Comparison of ENCODE assay signal across 19 cellular contexts in genomic region chr10:121394586-121394985, GRCh38.
"Had no signal": no experiment of that assay in that cellular context is flagged by ENCODE, and none has a peak within 500 bp of the region (broad histone marks: within the 10 kb centered on the region; RNA-seq: fewer than 3 reads in every experiment).

No MANE protein-coding gene starts in this region.

- H3K4me1 Mint-ChIP-seq: naive thymus-derived CD8-positive, alpha-beta T cell; stimulated activated memory B cell treated with anti-CD40 and anti-IgM and Interleukin-4, amounts not matched to agents 10 μg/mL and 1 μg/mL and 100 μg/mL, for 72 hours had no signal

- H3K4me1 ChIP-seq: colonic mucosa, left lung, pancreas, prostate gland, testis had no signal

- H3K27ac ChIP-seq: colonic mucosa, left lung, neutrophil, pancreas, prostate gland, right atrium auricular region, testis, tibial artery had no signal

- H3K36me3 Mint-ChIP-seq: naive thymus-derived CD8-positive, alpha-beta T cell; stimulated activated memory B cell treated with anti-CD40 and anti-IgM and Interleukin-4, amounts not matched to agents 10 μg/mL and 1 μg/mL and 100 μg/mL, for 72 hours; type B pancreatic cell had no signal

- DNase-seq: colonic mucosa; dermis blood vessel endothelial cell; effector memory CD4-positive, alpha-beta T cell; left lung; mesendoderm; naive thymus-derived CD8-positive, alpha-beta T cell; pancreas; stimulated activated CD4-positive, alpha-beta T cell treated with anti-CD3 and anti-CD28 coated beads, Interleukin-2, amount 100 ng/mL, for 24 hours; stimulated activated CD4-positive, alpha-beta T cell treated with anti-CD3 and anti-CD28 coated beads, Interleukin-4, amount 100 ng/mL, for 24 hours; stimulated activated naive CD8-positive, alpha-beta T cell treated with anti-CD3 and anti-CD28 coated beads, Interleukin-15, Interleukin-2, amounts not matched to agents 100 U/mL and 50 U/mL, for 24 hours; substantia nigra; testis; tibial artery had no signal

- H3K36me3 ChIP-seq: colonic mucosa, left lung, neutrophil, pancreas, prostate gland, right atrium auricular region, tibial artery had no signal

- ATAC-seq: left lung; naive thymus-derived CD8-positive, alpha-beta T cell; pancreas; sciatic nerve; stimulated activated memory B cell treated with anti-CD40 and anti-IgM and Interleukin-4, amounts not matched to agents 10 μg/mL and 1 μg/mL and 100 μg/mL, for 72 hours; stimulated activated naive CD8-positive, alpha-beta T cell treated with anti-CD3 and anti-CD28 coated beads, Interleukin-15, Interleukin-2, amounts not matched to agents 100 U/mL and 50 U/mL, for 24 hours had no signal

- H3K4me3 Mint-ChIP-seq: naive thymus-derived CD8-positive, alpha-beta T cell; stimulated activated memory B cell treated with anti-CD40 and anti-IgM and Interleukin-4, amounts not matched to agents 10 μg/mL and 1 μg/mL and 100 μg/mL, for 72 hours; type B pancreatic cell had no signal

- H3K4me3 ChIP-seq: colonic mucosa, left lung, pancreas, prostate gland, right atrium auricular region, testis, tibial artery had no signal

- H3K27ac Mint-ChIP-seq: naive thymus-derived CD8-positive, alpha-beta T cell; stimulated activated memory B cell treated with anti-CD40 and anti-IgM and Interleukin-4, amounts not matched to agents 10 μg/mL and 1 μg/mL and 100 μg/mL, for 72 hours; type B pancreatic cell had no signal

- H3K9me3 Mint-ChIP-seq: type B pancreatic cell had no signal

- H3K27me3 Mint-ChIP-seq: stimulated activated memory B cell treated with anti-CD40 and anti-IgM and Interleukin-4, amounts not matched to agents 10 μg/mL and 1 μg/mL and 100 μg/mL, for 72 hours; type B pancreatic cell had no signal

- H3K9me3 ChIP-seq: colonic mucosa, left lung, neutrophil, pancreas, prostate gland, right atrium auricular region, testis, tibial artery had no signal

- H3K27me3 ChIP-seq: colonic mucosa, neutrophil, pancreas, right atrium auricular region, testis had no signal
